ENCODE assay signal across 13 cellular contexts in the genomic region with DNA sequence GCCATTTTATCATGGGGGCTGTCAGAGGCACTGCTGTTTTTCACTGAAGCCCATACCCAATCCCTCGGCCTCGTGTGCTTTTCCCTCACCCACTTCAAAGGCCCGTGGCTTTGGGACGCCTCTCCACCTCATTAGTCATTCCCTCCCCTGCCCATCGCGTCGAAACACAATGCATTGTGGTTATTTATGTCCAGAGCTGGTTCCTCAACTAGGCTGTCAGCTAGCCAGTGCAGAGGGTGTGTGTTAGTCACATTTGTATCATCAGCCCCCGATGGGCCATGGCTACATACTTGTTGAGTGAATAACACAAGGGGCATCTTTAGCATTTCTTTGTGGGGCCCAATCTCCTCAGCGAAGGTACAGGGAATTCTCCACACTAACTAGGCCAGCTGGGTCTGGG. TPM values are rescaled to one million over a fixed set of nuclear protein-coding genes. Genes with fewer than 3 reads are reported as not detected.
DNase-seq lines count a peak whose midpoint lies in the region; ATAC-seq and TF ChIP-seq lines count a peak whose summit lies in the region.
"Had no signal": no experiment of that assay in that cellular context is flagged by ENCODE, and none has a peak within 500 bp of the region (broad histone marks: within the 10 kb centered on the region; RNA-seq: fewer than 3 reads in every experiment).

No MANE protein-coding gene starts in this region.

- peaks cover 5 to 11% (median 10%) of the 10 kb centered on the region in 4 donors for H3K4me1 ChIP-seq in upper lobe of left lung

- CTCF ChIA-PET in WTC11 (lab: Charles Lee) = interaction anchor here (1.0 kb wide), 1 partner anchor 303 kb away, joined by 3 read pairs; no protein-coding TSS in a partner anchor

- TF ChIP-seq EP300 in upper lobe of left lung (IDR thresholded peaks at IDR 0.05) = no peak

- H3K36me3 ChIP-seq in upper lobe of left lung = no peaks in the 10 kb centered on the region

- WGBS in upper lobe of left lung, 2 donors = 73 to 75% methylated on average over 9 of the region's 9 CpGs

- peaks cover 4% of the 10 kb centered on the region for H3K9me3 Mint-ChIP-seq in WTC11

- H3K27me3 ChIP-seq in upper lobe of left lung = no peaks in the 10 kb centered on the region

- TF ChIP-seq POLR2A in upper lobe of left lung (IDR thresholded peaks at IDR 0.05) = no peak

- no peaks in the 10 kb centered on the region; the same call in 1 of the 2 replicates for H3K27me3 Mint-ChIP-seq in WTC11 (ENCODE audit: low read depth)

- H3K9me3 ChIP-seq in upper lobe of left lung = no peaks in the 10 kb centered on the region

- no peak for ATAC-seq in WTC11
- no peak for ATAC-seq in upper lobe of left lung (ENCODE audit: low FRiP score in 2 of 2)
- no peak for ATAC-seq in HG03175 (IDR thresholded peaks at IDR 0.05; ENCODE audit: unreplicated experiment)
- ATAC-seq: Right ventricle myocardium inferior had no signal

- H3K27ac ChIP-seq in upper lobe of left lung = no peak overlapping the region

- DNase-seq in AG08395 (ENCODE audit: low spot score) (peak; percentile 79), HT-29 (ENCODE audit: low spot score) (peak; percentile 40), WTC11 (ENCODE audit: low spot score) (no peak), iris pigment epithelial cell (ENCODE audit: low read depth) (peak; percentile 95), NCI-H2081 treated with DMSO at 0.1 percent for 48 hours (lab: John Stamatoyannopoulos, UW) (no peak), upper lobe of left lung (no peak), DMS153 (lab: John Stamatoyannopoulos, UW) (no peak)
- DNase-seq: activated CD8-positive, alpha-beta memory T cell treated with anti-CD3 and anti-CD28 coated beads for 24 hours; hippocampal formation; NCI-H187 treated with DMSO at 0.1 percent for 48 hours; stimulated activated CD4-positive, alpha-beta T cell treated with anti-CD3 and anti-CD28 coated beads, Interleukin-15, amount 100 ng/mL, for 24 hours had no signal

- peaks cover 3% of the 10 kb centered on the region; the same call in 1 of the 2 replicates for H3K4me1 Mint-ChIP-seq in WTC11

- POLR2A ChIA-PET in WTC11 (lab: Charles Lee) = no interaction called here

- H3K4me3 ChIP-seq in upper lobe of left lung = no peak overlapping the region

- H3K36me3 Mint-ChIP-seq in WTC11 = peaks cover 3% of the 10 kb centered on the region; the same call in 1 of the 2 replicates

- peak overlapping the region; percentile 80; the same call in 1 of the 2 replicates for H3K27ac Mint-ChIP-seq in WTC11

- H3K4me3 Mint-ChIP-seq in WTC11 = no peak overlapping the region

- no peak for TF ChIP-seq CTCF in WTC11 (IDR thresholded peaks at IDR 0.05)
- no peak for TF ChIP-seq CTCF in upper lobe of left lung (IDR thresholded peaks at IDR 0.05)

TF ChIP-seq in WTC11, 78 proteins besides CTCF, POLR2A, EP300 and RAD21 (continues in another document):
- TF ChIP-seq GABPB1 (CRISPR knock-in tag; IDR thresholded peaks at IDR 0.05) = no peak
- TF ChIP-seq, protein P1, sequence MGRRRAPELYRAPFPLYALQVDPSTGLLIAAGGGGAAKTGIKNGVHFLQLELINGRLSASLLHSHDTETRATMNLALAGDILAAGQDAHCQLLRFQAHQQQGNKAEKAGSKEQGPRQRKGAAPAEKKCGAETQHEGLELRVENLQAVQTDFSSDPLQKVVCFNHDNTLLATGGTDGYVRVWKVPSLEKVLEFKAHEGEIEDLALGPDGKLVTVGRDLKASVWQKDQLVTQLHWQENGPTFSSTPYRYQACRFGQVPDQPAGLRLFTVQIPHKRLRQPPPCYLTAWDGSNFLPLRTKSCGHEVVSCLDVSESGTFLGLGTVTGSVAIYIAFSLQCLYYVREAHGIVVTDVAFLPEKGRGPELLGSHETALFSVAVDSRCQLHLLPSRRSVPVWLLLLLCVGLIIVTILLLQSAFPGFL (CRISPR knock-in tag; IDR thresholded peaks at IDR 0.05; ENCODE audit: borderline replicate concordance) = no peak
- TF ChIP-seq NFE2L1 (CRISPR knock-in tag; IDR thresholded peaks at IDR 0.05) = no peak
- TF ChIP-seq FOXP1 (CRISPR knock-in tag; IDR thresholded peaks at IDR 0.05; ENCODE audit: borderline replicate concordance) = no peak
- TF ChIP-seq, protein P2, sequence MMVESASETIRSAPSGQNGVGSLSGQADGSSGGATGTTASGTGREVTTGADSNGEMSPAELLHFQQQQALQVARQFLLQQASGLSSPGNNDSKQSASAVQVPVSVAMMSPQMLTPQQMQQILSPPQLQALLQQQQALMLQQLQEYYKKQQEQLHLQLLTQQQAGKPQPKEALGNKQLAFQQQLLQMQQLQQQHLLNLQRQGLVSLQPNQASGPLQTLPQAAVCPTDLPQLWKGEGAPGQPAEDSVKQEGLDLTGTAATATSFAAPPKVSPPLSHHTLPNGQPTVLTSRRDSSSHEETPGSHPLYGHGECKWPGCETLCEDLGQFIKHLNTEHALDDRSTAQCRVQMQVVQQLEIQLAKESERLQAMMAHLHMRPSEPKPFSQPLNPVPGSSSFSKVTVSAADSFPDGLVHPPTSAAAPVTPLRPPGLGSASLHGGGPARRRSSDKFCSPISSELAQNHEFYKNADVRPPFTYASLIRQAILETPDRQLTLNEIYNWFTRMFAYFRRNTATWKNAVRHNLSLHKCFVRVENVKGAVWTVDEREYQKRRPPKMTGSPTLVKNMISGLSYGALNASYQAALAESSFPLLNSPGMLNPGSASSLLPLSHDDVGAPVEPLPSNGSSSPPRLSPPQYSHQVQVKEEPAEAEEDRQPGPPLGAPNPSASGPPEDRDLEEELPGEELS (CRISPR knock-in tag; IDR thresholded peaks at IDR 0.05) = no peak
- TF ChIP-seq ZNF416 (CRISPR knock-in tag; IDR thresholded peaks at IDR 0.05) = no peak
- TF ChIP-seq ZNF219 (CRISPR knock-in tag; IDR thresholded peaks at IDR 0.05; ENCODE audit: borderline replicate concordance) = no peak
- no peak for TF ChIP-seq JAZF1 (CRISPR knock-in tag; IDR thresholded peaks at IDR 0.05)
- TF ChIP-seq, protein P3, sequence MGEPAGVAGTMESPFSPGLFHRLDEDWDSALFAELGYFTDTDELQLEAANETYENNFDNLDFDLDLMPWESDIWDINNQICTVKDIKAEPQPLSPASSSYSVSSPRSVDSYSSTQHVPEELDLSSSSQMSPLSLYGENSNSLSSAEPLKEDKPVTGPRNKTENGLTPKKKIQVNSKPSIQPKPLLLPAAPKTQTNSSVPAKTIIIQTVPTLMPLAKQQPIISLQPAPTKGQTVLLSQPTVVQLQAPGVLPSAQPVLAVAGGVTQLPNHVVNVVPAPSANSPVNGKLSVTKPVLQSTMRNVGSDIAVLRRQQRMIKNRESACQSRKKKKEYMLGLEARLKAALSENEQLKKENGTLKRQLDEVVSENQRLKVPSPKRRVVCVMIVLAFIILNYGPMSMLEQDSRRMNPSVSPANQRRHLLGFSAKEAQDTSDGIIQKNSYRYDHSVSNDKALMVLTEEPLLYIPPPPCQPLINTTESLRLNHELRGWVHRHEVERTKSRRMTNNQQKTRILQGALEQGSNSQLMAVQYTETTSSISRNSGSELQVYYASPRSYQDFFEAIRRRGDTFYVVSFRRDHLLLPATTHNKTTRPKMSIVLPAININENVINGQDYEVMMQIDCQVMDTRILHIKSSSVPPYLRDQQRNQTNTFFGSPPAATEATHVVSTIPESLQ (CRISPR knock-in tag; IDR thresholded peaks at IDR 0.05) = no peak
- no peak for TF ChIP-seq ZNF121 (CRISPR knock-in tag; IDR thresholded peaks at IDR 0.05)
- no peak for TF ChIP-seq GTF2I (CRISPR knock-in tag; conservative IDR thresholded peaks at IDR 0.05)
- TF ChIP-seq, protein P4, sequence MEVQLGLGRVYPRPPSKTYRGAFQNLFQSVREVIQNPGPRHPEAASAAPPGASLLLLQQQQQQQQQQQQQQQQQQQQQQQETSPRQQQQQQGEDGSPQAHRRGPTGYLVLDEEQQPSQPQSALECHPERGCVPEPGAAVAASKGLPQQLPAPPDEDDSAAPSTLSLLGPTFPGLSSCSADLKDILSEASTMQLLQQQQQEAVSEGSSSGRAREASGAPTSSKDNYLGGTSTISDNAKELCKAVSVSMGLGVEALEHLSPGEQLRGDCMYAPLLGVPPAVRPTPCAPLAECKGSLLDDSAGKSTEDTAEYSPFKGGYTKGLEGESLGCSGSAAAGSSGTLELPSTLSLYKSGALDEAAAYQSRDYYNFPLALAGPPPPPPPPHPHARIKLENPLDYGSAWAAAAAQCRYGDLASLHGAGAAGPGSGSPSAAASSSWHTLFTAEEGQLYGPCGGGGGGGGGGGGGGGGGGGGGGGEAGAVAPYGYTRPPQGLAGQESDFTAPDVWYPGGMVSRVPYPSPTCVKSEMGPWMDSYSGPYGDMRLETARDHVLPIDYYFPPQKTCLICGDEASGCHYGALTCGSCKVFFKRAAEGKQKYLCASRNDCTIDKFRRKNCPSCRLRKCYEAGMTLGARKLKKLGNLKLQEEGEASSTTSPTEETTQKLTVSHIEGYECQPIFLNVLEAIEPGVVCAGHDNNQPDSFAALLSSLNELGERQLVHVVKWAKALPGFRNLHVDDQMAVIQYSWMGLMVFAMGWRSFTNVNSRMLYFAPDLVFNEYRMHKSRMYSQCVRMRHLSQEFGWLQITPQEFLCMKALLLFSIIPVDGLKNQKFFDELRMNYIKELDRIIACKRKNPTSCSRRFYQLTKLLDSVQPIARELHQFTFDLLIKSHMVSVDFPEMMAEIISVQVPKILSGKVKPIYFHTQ (CRISPR knock-in tag; IDR thresholded peaks at IDR 0.05) = no peak
- TF ChIP-seq, protein P5, sequence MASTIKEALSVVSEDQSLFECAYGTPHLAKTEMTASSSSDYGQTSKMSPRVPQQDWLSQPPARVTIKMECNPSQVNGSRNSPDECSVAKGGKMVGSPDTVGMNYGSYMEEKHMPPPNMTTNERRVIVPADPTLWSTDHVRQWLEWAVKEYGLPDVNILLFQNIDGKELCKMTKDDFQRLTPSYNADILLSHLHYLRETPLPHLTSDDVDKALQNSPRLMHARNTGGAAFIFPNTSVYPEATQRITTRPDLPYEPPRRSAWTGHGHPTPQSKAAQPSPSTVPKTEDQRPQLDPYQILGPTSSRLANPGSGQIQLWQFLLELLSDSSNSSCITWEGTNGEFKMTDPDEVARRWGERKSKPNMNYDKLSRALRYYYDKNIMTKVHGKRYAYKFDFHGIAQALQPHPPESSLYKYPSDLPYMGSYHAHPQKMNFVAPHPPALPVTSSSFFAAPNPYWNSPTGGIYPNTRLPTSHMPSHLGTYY (CRISPR knock-in tag; IDR thresholded peaks at IDR 0.05) = no peak
- TF ChIP-seq CREB1 (CRISPR knock-in tag; IDR thresholded peaks at IDR 0.05) = no peak
- no peak for TF ChIP-seq OVOL2 (CRISPR knock-in tag; IDR thresholded peaks at IDR 0.05; ENCODE audit: borderline replicate concordance)

RNA-seq across cellular contexts. Expression of a gene that starts 3.8 kb away (rescaled TPM):
- 38.0 and 44.2 TPM in 2 replicates for total RNA-seq in HT-29 (2014; rRNA removed; shearing (Covaris generic))
- 20.3 to 23.3 TPM (median 21.2 TPM) in 3 replicates for total RNA-seq in WTC11 (2021)
- 10 to 100 TPM; 31.1 to 91.1 (median 37.3) TPM for total RNA-seq in upper lobe of left lung

RNA-seq across cellular contexts. Expression of a gene that starts 35.2 kb away (rescaled TPM):
- total RNA-seq in HT-29 (2014; rRNA removed; shearing (Covaris generic)) = 173 TPM in 2 replicates
- 29.5 to 31.9 TPM (median 29.8 TPM) in 3 replicates for total RNA-seq in WTC11 (2021)
- total RNA-seq in upper lobe of left lung = 100 to 1,000 TPM in 1 of 6 donors, 10 to 100 TPM in 5; 45.5 to 101 (median 67.6) TPM

Comparison
In these comparisons a context has a peak if more than half of its experiments do, and no peak if none do; other contexts are left out.
1. DNase-seq: peak in AG08395 (single experiment), HT-29 (single experiment) and iris pigment epithelial cell (single experiment); none in WTC11 (single experiment), NCI-H2081 treated with DMSO at 0.1 percent for 48 hours (single experiment), upper lobe of left lung (0 of 2) and DMS153 (single experiment).